In genomic region chr1:109151591-109151990, GRCh38 we compare ENCODE assay signal across 1 cellular context.
TF ChIP-seq lines count a peak whose summit lies in the region.

No MANE protein-coding gene starts in this region.

TF ChIP-seq in IMR-90, 13 proteins besides CTCF, POLR2A, EP300 and RAD21 (continued from another document):
- TF ChIP-seq USF2 (IDR thresholded peaks at IDR 0.05; ENCODE audit: low read depth, low read length) = no peak
- no peak for TF ChIP-seq FOS (IDR thresholded peaks at IDR 0.05; ENCODE audit: low read depth, low read length)
- TF ChIP-seq CHD1 (IDR thresholded peaks at IDR 0.05; ENCODE audit: low read depth, low read length) = no peak
- TF ChIP-seq NFE2L2 (IDR thresholded peaks at IDR 0.05; ENCODE audit: low read depth, low read length) = no peak
